Comparison of ENCODE assay signal across 25 cellular contexts in the genomic region with DNA sequence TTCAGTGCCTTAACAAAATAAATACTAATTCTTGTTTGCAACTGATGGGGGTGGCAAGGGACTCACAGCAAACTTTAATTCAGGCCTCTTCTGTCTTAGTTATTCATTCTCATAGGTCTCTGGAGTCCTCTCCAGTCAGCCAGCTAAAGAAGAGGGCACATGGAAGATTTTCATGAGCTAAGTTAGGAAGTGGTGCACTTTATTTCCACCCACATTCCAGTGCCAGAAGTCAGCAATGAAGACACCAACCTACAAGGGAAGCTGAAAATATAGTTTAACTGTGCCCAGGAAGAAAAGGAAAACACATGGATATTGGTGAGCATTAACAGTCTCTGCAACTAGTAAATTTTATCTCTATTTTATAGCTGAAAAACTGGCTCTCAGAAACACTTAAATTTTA.
"Had no signal": no experiment of that assay in that cellular context is flagged by ENCODE, and none has a peak within 500 bp of the region (broad histone marks: within the 10 kb centered on the region; RNA-seq: fewer than 3 reads in every experiment).

No MANE protein-coding gene starts in this region.

- H3K27me3 ChIP-seq: body of pancreas, sigmoid colon, spleen, testis, uterus had no signal

- H3K36me3 ChIP-seq: lower lobe of right lung, spleen, uterus had no signal

- H3K4me3 ChIP-seq: body of pancreas, lower lobe of right lung, sigmoid colon, spleen, testis, uterus had no signal

- H3K4me1 ChIP-seq: lower lobe of right lung, sigmoid colon, spleen, uterus had no signal

- H3K27ac ChIP-seq: body of pancreas, lower lobe of right lung, sigmoid colon, spleen, testis, uterus, VCaP had no signal

- ATAC-seq: activated CD4-positive, CD25-positive, alpha-beta regulatory T cell treated with anti-CD3 and anti-CD28 coated beads, Interleukin-2, amount 50 U/mL, for 24 hours; activated CD8-positive, alpha-beta T cell treated with anti-CD3 and anti-CD28 coated beads, Interleukin-2, amount 10 ng/mL, durations not matched to agents 7 days and 5 days; body of pancreas; esophagus mucosa; left lobe of liver; lower lobe of right lung; naive thymus-derived CD4-positive, alpha-beta T cell had no signal

- H3K9me3 ChIP-seq: body of pancreas, lower lobe of right lung, sigmoid colon, spleen, testis, uterus had no signal

- DNase-seq: activated CD4-positive, alpha-beta T cell treated with anti-CD3 and anti-CD28 coated beads, Interleukin-2, amount 10 ng/mL, durations not matched to agents 7 days and 5 days; activated CD8-positive, alpha-beta T cell treated with anti-CD3 and anti-CD28 coated beads, Interleukin-2, amount 10 ng/mL, durations not matched to agents 7 days and 5 days; activated gamma-delta T cell treated with Interleukin-2 at 50 U/mL for 16 hours; activated T-cell treated with anti-CD3 and anti-CD28 coated beads, Interleukin-2, amount 50 U/mL, for 1 hour; anterior cingulate cortex; body of pancreas; caudate nucleus; dermis blood vessel endothelial cell; effector CD8-positive, alpha-beta T cell; kidney; lower lobe of right lung; naive thymus-derived CD4-positive, alpha-beta T cell; occipital lobe; posterior cingulate gyrus; sigmoid colon; spleen; stimulated activated CD4-positive, alpha-beta T cell treated with anti-CD3 and anti-CD28 coated beads, Interleukin-4, amount 100 ng/mL, for 1 hour; stimulated activated naive CD4-positive, alpha-beta T cell; testis; trophoblast cell; uterus had no signal
